Comparison of ENCODE assay signal across 25 cellular contexts in genomic region chr6:11534561-11534960, GRCh38.
"Had no signal": no experiment of that assay in that cellular context is flagged by ENCODE, and none has a peak within 500 bp of the region (broad histone marks: within the 10 kb centered on the region; RNA-seq: fewer than 3 reads in every experiment).

No MANE protein-coding gene starts in this region.

- H3K4me3 Mint-ChIP-seq: central memory CD8-positive, alpha-beta T cell; dendritic cell treated with granulocyte-macrophage colony-stimulating factor and Interleukin-4, amounts not matched to agents 40 ng/mL and 50 ng/mL, for 4 days; endodermal cell; mesothelial cell of epicardium; natural killer cell treated with Interleukin-12 subunit alpha and Interleukin-12 subunit beta and Interleukin-15 and Interleukin-18, amount 100 ng/mL, for 72 hours; stimulated activated memory B cell treated with anti-CD40 and anti-IgM and Interleukin-4, amounts not matched to agents 10 μg/mL and 1 μg/mL and 100 μg/mL, for 72 hours; stimulated activated naive CD8-positive, alpha-beta T cell treated with anti-CD3 and anti-CD28 coated beads, Interleukin-15, Interleukin-2, amounts not matched to agents 100 ng/mL and 50 ng/mL, for 24 hours had no signal

- H3K9me3 ChIP-seq: colonic mucosa, esophagus muscularis mucosa, gastroesophageal sphincter, heart left ventricle, mucosa of descending colon, pancreas, suprapubic skin, transverse colon had no signal

- H3K9me3 Mint-ChIP-seq: central memory CD8-positive, alpha-beta T cell; dendritic cell treated with granulocyte-macrophage colony-stimulating factor and Interleukin-4, amounts not matched to agents 40 ng/mL and 50 ng/mL, for 4 days; endodermal cell; mesothelial cell of epicardium; naive B cell; natural killer cell treated with Interleukin-12 subunit alpha and Interleukin-12 subunit beta and Interleukin-15 and Interleukin-18, amount 100 ng/mL, for 72 hours; stimulated activated memory B cell treated with anti-CD40 and anti-IgM and Interleukin-4, amounts not matched to agents 10 μg/mL and 1 μg/mL and 100 μg/mL, for 72 hours; stimulated activated naive CD8-positive, alpha-beta T cell treated with anti-CD3 and anti-CD28 coated beads, Interleukin-15, Interleukin-2, amounts not matched to agents 100 ng/mL and 50 ng/mL, for 24 hours had no signal

- H3K4me3 ChIP-seq: colonic mucosa, esophagus muscularis mucosa, gastroesophageal sphincter, heart left ventricle, hepatocyte, mucosa of descending colon, pancreas, suprapubic skin, transverse colon had no signal

- H3K27me3 Mint-ChIP-seq: dendritic cell treated with granulocyte-macrophage colony-stimulating factor and Interleukin-4, amounts not matched to agents 40 ng/mL and 50 ng/mL, for 4 days; stimulated activated memory B cell treated with anti-CD40 and anti-IgM and Interleukin-4, amounts not matched to agents 10 μg/mL and 1 μg/mL and 100 μg/mL, for 72 hours had no signal

- H3K27ac ChIP-seq: colonic mucosa, esophagus muscularis mucosa, foreskin keratinocyte, gastroesophageal sphincter, heart left ventricle, hepatocyte, pancreas, suprapubic skin, transverse colon had no signal

- H3K27me3 ChIP-seq: colonic mucosa, esophagus muscularis mucosa, gastroesophageal sphincter, heart left ventricle, hepatocyte, pancreas, suprapubic skin, transverse colon had no signal

- H3K27ac Mint-ChIP-seq: dendritic cell treated with granulocyte-macrophage colony-stimulating factor and Interleukin-4, amounts not matched to agents 40 ng/mL and 50 ng/mL, for 4 days; endodermal cell; mesothelial cell of epicardium; naive B cell; natural killer cell treated with Interleukin-12 subunit alpha and Interleukin-12 subunit beta and Interleukin-15 and Interleukin-18, amount 100 ng/mL, for 72 hours; stimulated activated memory B cell treated with anti-CD40 and anti-IgM and Interleukin-4, amounts not matched to agents 10 μg/mL and 1 μg/mL and 100 μg/mL, for 72 hours; stimulated activated naive CD8-positive, alpha-beta T cell treated with anti-CD3 and anti-CD28 coated beads, Interleukin-15, Interleukin-2, amounts not matched to agents 100 ng/mL and 50 ng/mL, for 24 hours had no signal

- ATAC-seq: foreskin keratinocyte; gastroesophageal sphincter; heart left ventricle; left lobe of liver; mucosa of descending colon; natural killer cell treated with Interleukin-12 subunit alpha and Interleukin-12 subunit beta and Interleukin-15 and Interleukin-18, amount 100 ng/mL, for 72 hours; pancreas; sciatic nerve; stimulated activated memory B cell treated with anti-CD40 and anti-IgM and Interleukin-4, amounts not matched to agents 10 μg/mL and 1 μg/mL and 100 μg/mL, for 72 hours had no signal

- DNase-seq: colonic mucosa; effector CD8-positive, alpha-beta T cell; endodermal cell; foreskin keratinocyte; heart left ventricle; kidney; mesenchymal stem cell; mucosa of descending colon; naive B cell; pancreas; stimulated activated CD4-positive, alpha-beta T cell treated with anti-CD3 and anti-CD28 coated beads, Interleukin-2, amount 100 ng/mL, for 24 hours; stimulated activated CD4-positive, alpha-beta T cell treated with anti-CD3 and anti-CD28 coated beads, Interleukin-4, amount 100 ng/mL, for 4 hours; transverse colon had no signal

- H3K4me2 ChIP-seq: hepatocyte had no signal

- H3K4me1 ChIP-seq: colonic mucosa, foreskin keratinocyte had no signal

- H2AFZ ChIP-seq: hepatocyte had no signal

- H3K36me3 ChIP-seq: colonic mucosa, esophagus muscularis mucosa, gastroesophageal sphincter, heart left ventricle, pancreas, suprapubic skin, transverse colon had no signal

- H3K36me3 Mint-ChIP-seq: mesothelial cell of epicardium; naive B cell; natural killer cell treated with Interleukin-12 subunit alpha and Interleukin-12 subunit beta and Interleukin-15 and Interleukin-18, amount 100 ng/mL, for 72 hours; stimulated activated memory B cell treated with anti-CD40 and anti-IgM and Interleukin-4, amounts not matched to agents 10 μg/mL and 1 μg/mL and 100 μg/mL, for 72 hours had no signal
